ENCODE assay signal across 8 cellular contexts in genomic region chr4:2837904-2838496, GRCh38. TPM values are rescaled to one million over a fixed set of nuclear protein-coding genes. Genes with fewer than 3 reads are reported as not detected.
DNase-seq lines count a peak whose midpoint lies in the region; ATAC-seq and TF ChIP-seq lines count a peak whose summit lies in the region.

No MANE protein-coding gene starts in this region.

- peak overlapping the region; percentile 2; the same call in 1 of the 2 replicates for H3K4me3 ChIP-seq in MM.1S (ENCODE audit: low read length)
- peak overlapping the region in 1 of 4 donors; percentile 19 for H3K4me3 ChIP-seq in esophagus muscularis mucosa

- peaks cover 6% of the 10 kb centered on the region for H3K4me1 Mint-ChIP-seq in type B pancreatic cell (ENCODE audit: unreplicated experiment)

- H3K9me2 ChIP-seq in MM.1S (replicated peaks; ENCODE audit: insufficient read depth, low read length): no peaks in the 10 kb centered on the region

- H3K9me3 Mint-ChIP-seq in type B pancreatic cell: no peaks in the 10 kb centered on the region

- TF ChIP-seq CTCF in MM.1S (IDR thresholded peaks at IDR 0.05; ENCODE audit: low read length) (no peak), esophagus muscularis mucosa (IDR thresholded peaks at IDR 0.05) (no peak), omental fat pad (IDR thresholded peaks at IDR 0.05) (no peak), type B pancreatic cell (conservative IDR thresholded peaks at IDR 0.05) (no peak)

- H3F3A ChIP-seq in MM.1S (ENCODE audit: insufficient read depth, low read length): no peaks in the 10 kb centered on the region

- H3K9ac ChIP-seq in MM.1S (ENCODE audit: low read length): no peak overlapping the region

- no peaks in the 10 kb centered on the region for H3K79me2 ChIP-seq in MM.1S (ENCODE audit: low read length)

- H3K36me3 Mint-ChIP-seq in type B pancreatic cell: peaks cover 8% of the 10 kb centered on the region

- H3K4me1 ChIP-seq in MM.1S (ENCODE audit: low read length): peaks cover 6% of the 10 kb centered on the region
- H3K4me1 ChIP-seq in esophagus muscularis mucosa: peaks cover 14 to 34% (median 26%) of the 10 kb centered on the region in 4 donors

- H4K20me1 ChIP-seq in MM.1S (ENCODE audit: insufficient read depth, low read length): no peaks in the 10 kb centered on the region

- WGBS in esophagus muscularis mucosa: 67% methylated on average over 8 of the region's 8 CpGs

- H3K27ac ChIP-seq in MM.1S (ENCODE audit: low read length) (peak overlapping the region; percentile 17; the same call in 1 of the 2 replicates), esophagus muscularis mucosa (replicated peaks in 1 of 4) (peak overlapping the region; percentile 38 to 49 (median 45))

- TF ChIP-seq EP300 in esophagus muscularis mucosa (IDR thresholded peaks at IDR 0.05): no peak

- H3K4me3 Mint-ChIP-seq in type B pancreatic cell: peak overlapping the region; percentile 6

- ATAC-seq in omental fat pad (ENCODE audit: low FRiP score): peak; percentile 26
- ATAC-seq in GM21786 (IDR thresholded peaks at IDR 0.05; ENCODE audit: unreplicated experiment): no peak

- H3K4me2 ChIP-seq in MM.1S (ENCODE audit: low read depth, low read length): peak overlapping the region; percentile 36; the same call in 1 of the 2 replicates

- H2AFZ ChIP-seq in MM.1S (ENCODE audit: low read length): no peak overlapping the region

- H3K36me3 ChIP-seq in MM.1S (replicated peaks; ENCODE audit: insufficient read depth, low read length) (no peaks in the 10 kb centered on the region), esophagus muscularis mucosa (peaks cover 0 to 31% (median 20%) of the 10 kb centered on the region in 4 donors)

- H3K27me3 ChIP-seq in MM.1S (replicated peaks; ENCODE audit: insufficient read depth, low read length) (no peaks in the 10 kb centered on the region), esophagus muscularis mucosa (no peaks in the 10 kb centered on the region)

- H3K27ac Mint-ChIP-seq in type B pancreatic cell: no peak overlapping the region

- intact Hi-C loops in esophagus muscularis mucosa (cut with DNase I): no loop called here

- H3K9me3 ChIP-seq in MM.1S (replicated peaks; ENCODE audit: insufficient read depth, low read length) (no peaks in the 10 kb centered on the region), esophagus muscularis mucosa (no peaks in the 10 kb centered on the region)

- TF ChIP-seq POLR2A in esophagus muscularis mucosa (IDR thresholded peaks at IDR 0.05; ENCODE audit: low read depth): no peak

- H3K27me3 Mint-ChIP-seq in type B pancreatic cell: no peaks in the 10 kb centered on the region

- peak; percentile 19 for DNase-seq in MM.1S
- DNase-seq in activated CD8-positive, alpha-beta memory T cell treated with anti-CD3 and anti-CD28 coated beads for 4 hours (ENCODE audit: low read depth in 2 of 2): peak; percentile 51 to 55
- no peak for DNase-seq in esophagus muscularis mucosa (ENCODE audit: extremely low spot score)
- DNase-seq in omental fat pad (ENCODE audit: low spot score): no peak
- DNase-seq in type B pancreatic cell (ENCODE audit: extremely low spot score, unreplicated experiment): no peak
- no peak for DNase-seq in dedifferentiated amniotic fluid mesenchymal stem cell (ENCODE audit: extremely low spot score)
- DNase-seq in retina: no peak

RNA-seq across cellular contexts. Expression of gene ADD1, which starts 5.6 kb away (rescaled TPM):
- total RNA-seq in esophagus muscularis mucosa (100 to 1,000 TPM; 253 to 402 (median 311) TPM), omental fat pad (100 to 1,000 TPM; 155 to 269 (median 177) TPM), type B pancreatic cell (ENCODE audit: low replicate concordance) (197 and 235 TPM in 2 replicates)

RNA-seq across cellular contexts. Expression of gene SH3BP2, which starts 45.1 kb away (rescaled TPM):
- total RNA-seq in esophagus muscularis mucosa (10 to 100 TPM; 25.2 to 34.5 (median 31.5) TPM), omental fat pad (100 to 1,000 TPM in 1 of 4 donors, 10 to 100 TPM in 3; 26.2 to 109 (median 66.0) TPM), type B pancreatic cell (ENCODE audit: low replicate concordance) (31.4 and 45.4 TPM in 2 replicates)

Comparison
In these comparisons a context has a peak if more than half of its experiments do, and no peak if none do; other contexts are left out.
1. DNase-seq: peak in MM.1S (single experiment) and activated CD8-positive, alpha-beta memory T cell treated with anti-CD3 and anti-CD28 coated beads for 4 hours (2 of 2); none in esophagus muscularis mucosa (single experiment), omental fat pad (single experiment), type B pancreatic cell (single experiment), dedifferentiated amniotic fluid mesenchymal stem cell (single experiment) and retina (single experiment).